Comparison of ENCODE assay signal across 17 cellular contexts in the genomic region with DNA sequence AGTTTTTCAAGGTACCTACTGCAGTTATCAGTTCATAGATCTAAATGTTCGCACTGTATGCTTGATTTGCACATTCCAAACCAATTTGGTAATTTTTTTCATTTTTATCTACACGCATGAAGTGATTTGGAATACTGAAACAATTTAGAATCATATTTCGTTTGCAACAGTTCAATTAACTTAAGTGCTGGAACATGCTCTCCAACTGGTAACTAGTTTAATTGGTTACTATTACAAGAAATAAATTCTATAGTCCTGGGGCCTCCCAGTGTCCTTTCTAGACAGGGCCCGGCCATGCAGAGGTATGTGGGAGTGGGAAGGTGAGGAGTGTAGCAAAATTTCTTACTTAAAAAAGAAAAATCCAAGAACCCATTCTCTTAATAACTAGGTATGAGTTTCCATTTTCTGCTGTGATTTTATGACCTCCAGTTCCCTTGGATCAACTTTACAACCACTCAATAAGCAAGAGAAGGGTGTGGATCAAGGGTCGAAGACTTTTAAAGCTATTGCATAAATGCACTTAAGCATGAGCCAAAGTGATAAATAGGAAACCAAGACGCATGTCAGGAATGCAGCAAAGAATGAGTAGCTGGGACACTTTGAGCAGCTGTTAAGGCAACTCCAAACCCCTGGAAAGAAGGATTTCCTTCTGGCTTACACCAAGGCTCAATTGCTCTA.
"Had no signal": no experiment of that assay in that cellular context is flagged by ENCODE, and none has a peak within 500 bp of the region (broad histone marks: within the 10 kb centered on the region; RNA-seq: fewer than 3 reads in every experiment).

No MANE protein-coding gene starts in this region.

- H3K27me3 ChIP-seq: body of pancreas, gastroesophageal sphincter, ovary, right lobe of liver, spleen, upper lobe of right lung had no signal

- H3K27ac ChIP-seq: body of pancreas, gastroesophageal sphincter, left ventricle myocardium inferior, ovary, right lobe of liver, SK-N-MC, spleen, upper lobe of right lung had no signal

- H3K4me3 ChIP-seq: body of pancreas, gastroesophageal sphincter, left ventricle myocardium inferior, ovary, right lobe of liver, SK-N-MC, spleen, upper lobe of right lung had no signal

- H3K4me1 ChIP-seq: body of pancreas, gastroesophageal sphincter, left ventricle myocardium inferior, spleen, upper lobe of right lung had no signal

- ATAC-seq: activated CD8-positive, alpha-beta memory T cell treated with anti-CD3 and anti-CD28 coated beads, Interleukin-2, amount 10 ng/mL, durations not matched to agents 7 days and 5 days; body of pancreas; effector memory CD8-positive, alpha-beta T cell; gastroesophageal sphincter; naive thymus-derived CD4-positive, alpha-beta T cell; right lobe of liver; stimulated activated memory B cell treated with anti-CD40 and anti-IgM and Interleukin-4, amounts not matched to agents 10 μg/mL and 1 μg/mL and 100 μg/mL, for 72 hours; upper lobe of right lung had no signal

- H3K36me3 ChIP-seq: gastroesophageal sphincter, left ventricle myocardium inferior, ovary, right lobe of liver, spleen, upper lobe of right lung had no signal

- H3K9me3 ChIP-seq: body of pancreas, gastroesophageal sphincter, left ventricle myocardium inferior, ovary, right lobe of liver, upper lobe of right lung had no signal

- DNase-seq: activated CD4-positive, alpha-beta memory T cell treated with anti-CD3 and anti-CD28 coated beads, Interleukin-2, amount 10 ng/mL, durations not matched to agents 7 days and 5 days; activated CD8-positive, alpha-beta memory T cell treated with anti-CD3 and anti-CD28 coated beads, Interleukin-2, amount 10 ng/mL, durations not matched to agents 7 days and 5 days; activated naive CD8-positive, alpha-beta T cell treated with anti-CD3 and anti-CD28 coated beads for 36 hours; amygdala; body of pancreas; effector memory CD8-positive, alpha-beta T cell; left ventricle myocardium inferior; mammary epithelial cell; naive thymus-derived CD4-positive, alpha-beta T cell; ovary; right lobe of liver; spleen; stimulated activated CD4-positive, alpha-beta T cell treated with anti-CD3 and anti-CD28 coated beads, Interleukin-4, amount 100 ng/mL, for 4 hours; upper lobe of right lung had no signal
